34 cellular contexts compared by ENCODE assay signal in genomic region chr12:116745554-116745953, GRCh38. TPM values are rescaled to one million over a fixed set of nuclear protein-coding genes. Genes with fewer than 3 reads are reported as not detected.
A peak's percentile ranks its signal among the peaks of the same experiment; 100 is the strongest.
DNase-seq lines count a peak whose midpoint lies in the region; ATAC-seq, FAIRE-seq and TF ChIP-seq lines count a peak whose summit lies in the region.
"Had no signal": no experiment of that assay in that cellular context is flagged by ENCODE, and none has a peak within 500 bp of the region (broad histone marks: within the 10 kb centered on the region; RNA-seq: fewer than 3 reads in every experiment).

No MANE protein-coding gene starts in this region.

- DNase-seq in K562 (ENCODE audit: extremely low read depth in 1 of 4, low spot score in 3 of 4): no peak
- DNase-seq in osteoblast (ENCODE audit: insufficient read length, low spot score, missing footprints): peak; percentile 38
- no peak for DNase-seq in KG1 (lab: John Stamatoyannopoulos, UW)
- DNase-seq in NCI-H748 treated with DMSO at 0.1 percent for 48 hours (lab: John Stamatoyannopoulos, UW): no peak
- no peak for DNase-seq in upper lobe of right lung
- DNase-seq: 8988T; ACHN; AML-193; BE2C; C1 segment of cervical spinal cord; Caco-2; Calu3; CD4-positive, alpha-beta memory T cell; CD4-positive, alpha-beta T cell; CD4-positive, CD25-positive, alpha-beta regulatory T cell; CD8-positive, alpha-beta memory T cell; COR-L47; DMS 273 treated with DMSO at 0.1 percent for 48 hours; DMS153; DMS53; DMS79; DMS79 treated with DMSO at 0.1 percent for 48 hours; DND-41; EL had no signal

- no peaks in the 10 kb centered on the region for H3K9me3 ChIP-seq in HEK293 (ENCODE audit: control insufficient read depth, insufficient read depth, low read depth, low read length)
- H3K9me3 ChIP-seq in K562 (replicated peaks; ENCODE audit: control insufficient read depth, insufficient read depth, low read depth, low read length): no peaks in the 10 kb centered on the region
- no peaks in the 10 kb centered on the region for H3K9me3 ChIP-seq in osteoblast (ENCODE audit: low read depth, low read length)
- no peaks in the 10 kb centered on the region for H3K9me3 ChIP-seq in upper lobe of right lung
- H3K9me3 ChIP-seq: A549; BE2C; BLaER1; BLaER1 treated with 17β-estradiol and CSF1 and Interleukin-3, amounts not matched to agents 10 nM and 100 nM; Caco-2 had no signal

- in situ Hi-C loops in K562 (cut with MboI): no loop called here

- TF ChIP-seq RAD21 in K562 (CRISPR knock-in tag; conservative IDR thresholded peaks at IDR 0.05 in 1 of 2, IDR thresholded peaks at IDR 0.05 in 1 of 2): no peak

- H3K27me3 ChIP-seq in K562 (ENCODE audit: control insufficient read depth in 2 of 2, insufficient read depth in 2 of 2, low read length in 2 of 2) (peaks cover 37 to 50% of the 10 kb centered on the region in 2 experiments), osteoblast (ENCODE audit: insufficient read depth, low read length) (no peaks in the 10 kb centered on the region), upper lobe of right lung (no peaks in the 10 kb centered on the region)
- H3K27me3 ChIP-seq: BE2C; BLaER1; BLaER1 treated with 17β-estradiol and CSF1 and Interleukin-3, amounts not matched to agents 10 nM and 100 nM had no signal

- H4K20me1 ChIP-seq in K562 (replicated peaks; ENCODE audit: control insufficient read depth, insufficient read depth, low read length) (no peaks in the 10 kb centered on the region), osteoblast (ENCODE audit: insufficient read depth, low read length) (no peaks in the 10 kb centered on the region)
- H4K20me1 ChIP-seq: BLaER1; BLaER1 treated with 17β-estradiol and CSF1 and Interleukin-3, amounts not matched to agents 10 nM and 100 nM had no signal

- CTCF ChIA-PET in HEK293 (lab: Yijun Ruan, JAX): interaction anchor here (1.0 kb wide), 1 partner anchor 15 kb away, joined by 4 read pairs; no protein-coding TSS in a partner anchor
- CTCF ChIA-PET in K562 (lab: Yijun Ruan, JAX; ENCODE audit: low intra/inter-chr PET ratio): no interaction called here

- H3K4me3 ChIP-seq in HEK293 (ENCODE audit: low read depth, low read length) (no peak overlapping the region), K562 (no peak overlapping the region), osteoblast (ENCODE audit: insufficient read depth, low read length) (no peak overlapping the region), upper lobe of right lung (no peak overlapping the region)
- H3K4me3 ChIP-seq: A549; BLaER1; BLaER1 treated with 17β-estradiol and CSF1 and Interleukin-3, amounts not matched to agents 10 nM and 100 nM had no signal

- BruUV-seq in K562 (replicated peaks; lab: Mats Ljungman, UMichigan): no TSS peak

- TF ChIP-seq EP300 in K562 (IDR thresholded peaks at IDR 0.05; ENCODE audit: low read length): no peak

- H3K27ac ChIP-seq in HEK293 (ENCODE audit: extremely low read depth, low read depth, low read length) (no peak overlapping the region), K562 (ENCODE audit: extremely low read depth, low read depth, low read length) (no peak overlapping the region), osteoblast (ENCODE audit: low read depth, low read length) (no peak overlapping the region), upper lobe of right lung (no peak overlapping the region)
- H3K27ac ChIP-seq: 22Rv1; A549; BLaER1; BLaER1 treated with 17β-estradiol and CSF1 and Interleukin-3, amounts not matched to agents 10 nM and 100 nM; C4-2B had no signal

- no peak overlapping the region for H3K4me2 ChIP-seq in K562 (ENCODE audit: insufficient read depth, low read length)
- H3K4me2 ChIP-seq in osteoblast (ENCODE audit: insufficient read depth, low read length): no peak overlapping the region
- H3K4me2 ChIP-seq: A549; BLaER1; BLaER1 treated with 17β-estradiol and CSF1 and Interleukin-3, amounts not matched to agents 10 nM and 100 nM had no signal

- H3K9me1 ChIP-seq in K562 (ENCODE audit: control insufficient read depth, insufficient read depth, low read length): no peaks in the 10 kb centered on the region

- TF ChIP-seq POLR2A in K562 (conservative IDR thresholded peaks at IDR 0.05): no peak

- intact Hi-C loops in K562 (cut with micrococcal nuclease): no loop called here
- intact Hi-C loops in upper lobe of right lung (cut with DNase I): no loop called here

- H2AFZ ChIP-seq in K562 (ENCODE audit: low read depth, low read length) (no peak overlapping the region), osteoblast (ENCODE audit: low read length) (no peak overlapping the region)

- H3K9ac ChIP-seq in K562 (ENCODE audit: insufficient read depth in 1 of 2, low read depth in 2 of 2, low read length in 2 of 2): no peak overlapping the region
- H3K9ac ChIP-seq: BLaER1; BLaER1 treated with 17β-estradiol and CSF1 and Interleukin-3, amounts not matched to agents 10 nM and 100 nM had no signal

- ATAC-seq in K562 (no peak), upper lobe of right lung (no peak)
- ATAC-seq: A549; CD8-positive, alpha-beta T cell had no signal

- H3K4me1 ChIP-seq in HEK293 (ENCODE audit: control insufficient read depth, insufficient read depth, low read length) (no peaks in the 10 kb centered on the region), K562 (replicated peaks in 1 of 2; ENCODE audit: control insufficient read depth in 2 of 2, insufficient read depth in 2 of 2, low read length in 2 of 2) (peaks cover 0 to 6% of the 10 kb centered on the region in 2 experiments; a peak in 2 of 5 replicates), osteoblast (ENCODE audit: insufficient read depth, low read length) (no peaks in the 10 kb centered on the region), upper lobe of right lung (no peaks in the 10 kb centered on the region)
- H3K4me1 ChIP-seq: A549, BE2C, BLaER1, Caco-2 had no signal

- TF ChIP-seq CTCF in HEK293 (tag by site-specific recombination; IDR thresholded peaks at IDR 0.05) (no peak), K562 (IDR thresholded peaks at IDR 0.05 in 2 of 3, conservative IDR thresholded peaks at IDR 0.05 in 1 of 3; ENCODE audit: insufficient read depth in 2 of 3, low read depth in 1 of 3, low read length in 3 of 3) (no peak), osteoblast (IDR thresholded peaks at IDR 0.05; ENCODE audit: extremely low read depth, low read depth, low read length) (no peak), upper lobe of right lung (IDR thresholded peaks at IDR 0.05) (no peak)

- 0% methylated on average over 4 of the region's 4 CpGs for WGBS in K562 (ENCODE audit: insufficient coverage, low coverage, missing lambda C conversion rate)

- H3K36me3 ChIP-seq in HEK293 (ENCODE audit: control insufficient read depth in 2 of 2, insufficient read depth in 1 of 2, low read length in 2 of 2) (peaks cover 18 to 37% of the 10 kb centered on the region in 2 experiments), K562 (ENCODE audit: control insufficient read depth, insufficient read depth, low read length) (no peaks in the 10 kb centered on the region), osteoblast (ENCODE audit: insufficient read depth, low read length) (no peaks in the 10 kb centered on the region), upper lobe of right lung (no peaks in the 10 kb centered on the region)

- POLR2A ChIA-PET in HEK293 (lab: Yijun Ruan, JAX): no interaction called here
- POLR2A ChIA-PET in K562 (lab: Yijun Ruan, JAX): interaction anchor here (0.6 to 1.1 kb wide), 2 partner anchors 69 to 1627 kb away, joined by 3 read pairs; partner anchors contain the start of gene TAOK3

- FAIRE-seq in K562 (lab: Jason Lieb, UNC): no peak
- FAIRE-seq: A204.1, A549, D721Med had no signal

- H3K79me2 ChIP-seq in K562 (ENCODE audit: control insufficient read depth, insufficient read depth, low read length) (no peaks in the 10 kb centered on the region), osteoblast (ENCODE audit: insufficient read depth, low read length) (no peaks in the 10 kb centered on the region)

RNA-seq across cellular contexts. Expression of gene RNFT2, which starts 7.4 kb away (rescaled TPM):
- total RNA-seq in K562 (2011; cell fraction: chromatin; rRNA removed; ENCODE audit: low replicate concordance): 16.0 and 21.8 TPM in 2 replicates
- total RNA-seq in K562 (2011; cell fraction: nucleolus; rRNA removed): 12.7 and 13.2 TPM in 2 replicates
- 18.5 and 28.9 TPM in 2 replicates for total RNA-seq in K562 (2011; cell fraction: nucleoplasm; rRNA removed)
- total RNA-seq in K562 (2014; rRNA removed): 7.9 and 9.8 TPM in 2 replicates
- 9.5 and 10.5 TPM in 2 replicates for total RNA-seq in K562 (2014; rRNA removed; fragmentation: Illumina TruSeq; extraction: Trizol)
- 11.3 and 12.0 TPM in 2 replicates for total RNA-seq in K562 (2015; rRNA removed; fragmentation: Illumina TruSeq; extraction: Trizol)
- total RNA-seq in K562 (2021): 23.5 and 26.3 TPM in 2 replicates
- 8.5 and 14.1 TPM in 2 replicates for polyA plus RNA-seq in K562 (2011; rRNA removed)
- 10.0 and 12.1 TPM in 2 replicates for polyA plus RNA-seq in K562 (2011; cell fraction: cytosol; rRNA removed)
- 7.1 and 7.3 TPM in 2 replicates for polyA plus RNA-seq in K562 (2011; cell fraction: nucleus; rRNA removed)
- polyA plus RNA-seq in K562 (2012): 8.7 and 9.8 TPM in 2 replicates
- polyA plus RNA-seq in K562 (2014; fragmentation: Illumina TruSeq; extraction: Trizol): 3.5 and 3.6 TPM in 2 replicates
- 10 to 100 TPM in 1 of 2 experiments, 1 to 10 TPM in 1; 7.1 to 17.3 TPM for polyA plus RNA-seq in K562 (2014; fragmentation: Nextera tagmentation; extraction: Ambion mirVana)
- polyA plus RNA-seq in K562 (2014; rRNA removed): 10.0 and 11.9 TPM in 2 replicates
- 21.2 TPM in 2 replicates for polyA minus RNA-seq in K562 (2011; rRNA and poly(A)+ RNA removed)
- 14.4 and 15.7 TPM in 2 replicates for polyA minus RNA-seq in K562 (2011; cell fraction: cytosol; rRNA and poly(A)+ RNA removed)
- polyA minus RNA-seq in K562 (2011; cell fraction: nucleus; rRNA and poly(A)+ RNA removed): 1.8 and 3.7 TPM in 2 replicates
- 2.4 and 3.3 TPM in 2 replicates for total RNA-seq in osteoblast
- 2.6 TPM for total RNA-seq in upper lobe of right lung
- polyA plus RNA-seq: CD14-positive monocyte had no signal

RNA-seq across cellular contexts. Expression of gene SPRING1, which starts 7.7 kb away (rescaled TPM):
- total RNA-seq in K562 (2011; cell fraction: chromatin; rRNA removed; ENCODE audit: low replicate concordance): 6.1 and 6.6 TPM in 2 replicates
- 5.5 and 5.7 TPM in 2 replicates for total RNA-seq in K562 (2011; cell fraction: nucleolus; rRNA removed)
- total RNA-seq in K562 (2011; cell fraction: nucleoplasm; rRNA removed): 6.2 and 9.8 TPM in 2 replicates
- total RNA-seq in K562 (2014; rRNA removed) (11.9 and 15.2 TPM in 2 replicates), K562 (2014; rRNA removed; fragmentation: Illumina TruSeq; extraction: Trizol) (7.0 and 7.9 TPM in 2 replicates), K562 (2015; rRNA removed; fragmentation: Illumina TruSeq; extraction: Trizol) (8.8 and 8.9 TPM in 2 replicates), K562 (2021) (19.1 and 20.0 TPM in 2 replicates), osteoblast (27.1 and 29.0 TPM in 2 replicates), upper lobe of right lung (126 TPM)
- polyA plus RNA-seq in K562 (2011; rRNA removed) (8.0 TPM in 2 replicates), K562 (2014; fragmentation: Illumina TruSeq; extraction: Trizol) (8.0 and 11.1 TPM in 2 replicates), K562 (2014; fragmentation: Nextera tagmentation; extraction: Ambion mirVana) (1 to 10 TPM; 1.1 to 1.9 TPM), K562 (2014; rRNA removed) (6.3 and 9.1 TPM in 2 replicates)
- 8.2 and 11.5 TPM in 2 replicates for polyA plus RNA-seq in K562 (2011; cell fraction: cytosol; rRNA removed)
- 4.8 and 6.7 TPM in 2 replicates for polyA plus RNA-seq in K562 (2011; cell fraction: nucleus; rRNA removed)
- 9.2 and 17.4 TPM in 2 replicates for polyA plus RNA-seq in K562 (2012)
- 11.1 and 11.8 TPM in 2 replicates for polyA minus RNA-seq in K562 (2011; rRNA and poly(A)+ RNA removed)
- polyA minus RNA-seq in K562 (2011; cell fraction: cytosol; rRNA and poly(A)+ RNA removed): 6.8 and 7.4 TPM in 2 replicates
- polyA minus RNA-seq in K562 (2011; cell fraction: nucleus; rRNA and poly(A)+ RNA removed): 3.2 and 3.8 TPM in 2 replicates

Comparison
In these comparisons a context has a peak if more than half of its experiments do, and no peak if none do; other contexts are left out.
1. Of the 44 proteins assayed by ChIP-seq in both K562 and HEK293: peak only in K562: none; only in HEK293: none; in both: ZNF239; in neither: 43.